ENCODE assay signal across 24 cellular contexts in the genomic region with DNA sequence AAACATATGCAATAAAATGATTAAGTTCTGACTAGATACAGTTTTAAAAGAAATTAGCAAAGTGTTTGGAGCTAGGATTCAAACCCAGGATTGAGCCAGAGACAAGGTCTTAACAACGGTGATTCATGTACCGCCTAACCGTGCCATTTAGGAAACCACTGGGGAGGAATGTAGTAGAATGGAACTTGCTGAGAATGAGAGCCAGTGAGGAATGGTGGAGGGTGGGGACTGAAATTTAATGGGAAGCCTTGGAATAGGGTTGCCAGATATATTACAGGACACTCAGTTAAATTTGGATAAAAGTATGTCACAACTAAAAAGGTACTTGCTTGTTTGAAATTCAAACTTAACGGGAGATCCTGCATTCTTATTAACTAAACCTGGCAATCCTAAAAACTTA. TPM values are rescaled to one million over a fixed set of nuclear protein-coding genes. Genes with fewer than 3 reads are reported as not detected.
DNase-seq lines count a peak whose midpoint lies in the region; ATAC-seq, FAIRE-seq and TF ChIP-seq lines count a peak whose summit lies in the region.
"Had no signal": no experiment of that assay in that cellular context is flagged by ENCODE, and none has a peak within 500 bp of the region (broad histone marks: within the 10 kb centered on the region; RNA-seq: fewer than 3 reads in every experiment).

No MANE protein-coding gene starts in this region.

- H3K27ac Mint-ChIP-seq in activated T-helper 1 cell treated with anti-CD3 and anti-CD28 coated beads, Interleukin-12 subunit alpha, Interleukin-12 subunit beta, Interleukin-2, Interleukin-4 antibody, amounts not matched to agents 30 ng/mL and 10 ng/mL and 1 ng/mL, durations not matched to agents 14 hours and 24 hours and 36 hours: peak overlapping the region; percentile 3
- no peak overlapping the region for H3K27ac Mint-ChIP-seq in osteocyte (ENCODE audit: unreplicated experiment)
- H3K27ac Mint-ChIP-seq: T-cell had no signal

- no peak for TF ChIP-seq CTCF in HepG2 (CRISPR knock-in tag; IDR thresholded peaks at IDR 0.05)
- TF ChIP-seq CTCF in right lobe of liver (IDR thresholded peaks at IDR 0.05): no peak
- no peak for TF ChIP-seq CTCF in foreskin keratinocyte (conservative IDR thresholded peaks at IDR 0.05)
- no peak for TF ChIP-seq CTCF in osteocyte (IDR thresholded peaks at IDR 0.05)

- H4K20me1 ChIP-seq in HepG2 (ENCODE audit: insufficient read depth, low read length): no peaks in the 10 kb centered on the region
- H4K20me1 ChIP-seq: BLaER1 had no signal

- POLR2A ChIA-PET in HepG2 (lab: Yijun Ruan, JAX): no interaction called here

- TF ChIP-seq POLR2A in HepG2 (IDR thresholded peaks at IDR 0.05; ENCODE audit: insufficient read depth in 1 of 2, low read depth in 2 of 2, low read length in 2 of 2) (no peak), right lobe of liver (IDR thresholded peaks at IDR 0.05) (no peak)

- no peak for DNase-seq in HepG2 (ENCODE audit: low spot score)
- no peak for DNase-seq in right lobe of liver
- no peak for DNase-seq in activated T-helper 1 cell treated with anti-CD3 and anti-CD28 coated beads, Interleukin-12 subunit alpha, Interleukin-12 subunit beta, Interleukin-2, Interleukin-4 antibody, amounts not matched to agents 30 ng/mL and 10 ng/mL and 1 ng/mL, durations not matched to agents 14 hours and 24 hours and 36 hours (ENCODE audit: low spot score)
- peak in 1 of 2 donors; percentile 54 for DNase-seq in foreskin keratinocyte
- DNase-seq in stromal cell of bone marrow (ENCODE audit: low read depth): peak; percentile 7
- DNase-seq in activated CD4-positive, alpha-beta T cell treated with anti-CD3 and anti-CD28 coated beads, Interleukin-2, amount 50 U/mL, for 1 hour: no peak
- DNase-seq in osteocyte (ENCODE audit: extremely low spot score, unreplicated experiment): no peak
- DNase-seq in cerebellar cortex (ENCODE audit: low spot score): no peak
- DNase-seq: activated CD4-positive, alpha-beta T cell treated with anti-CD3 and anti-CD28 coated beads, Interleukin-2, amount 50 U/mL, for 4 hours; brain microvascular endothelial cell; GDM1; lower lobe of right lung; MV-4-11; NCI-H1694 treated with DMSO at 0.1 percent for 48 hours; NCI-H774; OCI-M1; right cardiac atrium; T-cell had no signal

- no peaks in the 10 kb centered on the region for H3K79me2 ChIP-seq in HepG2 (ENCODE audit: insufficient read depth, low read length)

- WGBS in HepG2 (ENCODE audit: low lambda C conversion rate): 70% methylated on average over 4 of the region's 4 CpGs
- WGBS in right lobe of liver (ENCODE audit: insufficient coverage, low coverage, low lambda C conversion rate, missing lambda C conversion rate): 84% methylated on average over 4 of the region's 4 CpGs

- no peak overlapping the region for H3K4me3 ChIP-seq in HepG2 (replicated peaks in 1 of 3; ENCODE audit: insufficient read depth in 1 of 3, low read depth in 2 of 3, low read length in 3 of 3)
- H3K4me3 ChIP-seq in right lobe of liver: no peak overlapping the region
- H3K4me3 ChIP-seq: A549, BLaER1, K562, lower lobe of right lung had no signal

- CTCF ChIA-PET in HepG2 (lab: Yijun Ruan, JAX; ENCODE audit: low intra/inter-chr PET ratio, low total read pairs): no interaction called here

- H3K4me1 ChIP-seq in HepG2 (ENCODE audit: insufficient read depth, low read length): peaks cover 22% of the 10 kb centered on the region
- H3K4me1 ChIP-seq in right lobe of liver: no peaks in the 10 kb centered on the region
- H3K4me1 ChIP-seq in foreskin keratinocyte: peaks cover 23% of the 10 kb centered on the region
- H3K4me1 ChIP-seq: lower lobe of right lung had no signal

- no peak overlapping the region for H2AFZ ChIP-seq in HepG2 (ENCODE audit: low read length)

- H3K9ac ChIP-seq in HepG2 (ENCODE audit: insufficient read depth, low read depth, low read length): no peak overlapping the region
- H3K9ac ChIP-seq: BLaER1 had no signal

- TF ChIP-seq EP300 in HepG2 (IDR thresholded peaks at IDR 0.05; ENCODE audit: low read depth in 2 of 2, low read length in 2 of 2) (no peak), HepG2 (CRISPR knock-in tag; IDR thresholded peaks at IDR 0.05; ENCODE audit: borderline replicate concordance) (no peak)

- H3K9me3 Mint-ChIP-seq in activated T-helper 1 cell treated with anti-CD3 and anti-CD28 coated beads, Interleukin-12 subunit alpha, Interleukin-12 subunit beta, Interleukin-2, Interleukin-4 antibody, amounts not matched to agents 30 ng/mL and 10 ng/mL and 1 ng/mL, durations not matched to agents 14 hours and 24 hours and 36 hours: no peaks in the 10 kb centered on the region
- H3K9me3 Mint-ChIP-seq in osteocyte (ENCODE audit: unreplicated experiment): no peaks in the 10 kb centered on the region
- H3K9me3 Mint-ChIP-seq: activated naive CD4-positive, alpha-beta T cell treated with anti-CD3 and anti-CD28 coated beads, Interleukin-2, amount 50 U/mL, for 72 hours; T-cell had no signal

- no TSS peak for BruUV-seq in HepG2 (replicated peaks; lab: Mats Ljungman, UMichigan)

- peaks cover 7% of the 10 kb centered on the region for H3K27me3 Mint-ChIP-seq in activated T-helper 1 cell treated with anti-CD3 and anti-CD28 coated beads, Interleukin-12 subunit alpha, Interleukin-12 subunit beta, Interleukin-2, Interleukin-4 antibody, amounts not matched to agents 30 ng/mL and 10 ng/mL and 1 ng/mL, durations not matched to agents 14 hours and 24 hours and 36 hours (ENCODE audit: insufficient read depth)
- H3K27me3 Mint-ChIP-seq in osteocyte (ENCODE audit: unreplicated experiment): peaks cover 21% of the 10 kb centered on the region

- ATAC-seq in HepG2 (no peak), right lobe of liver (no peak), foreskin keratinocyte (peak; percentile 30)
- ATAC-seq: lower lobe of right lung, right cardiac atrium, T-cell had no signal

- H3K4me1 Mint-ChIP-seq in activated T-helper 1 cell treated with anti-CD3 and anti-CD28 coated beads, Interleukin-12 subunit alpha, Interleukin-12 subunit beta, Interleukin-2, Interleukin-4 antibody, amounts not matched to agents 30 ng/mL and 10 ng/mL and 1 ng/mL, durations not matched to agents 14 hours and 24 hours and 36 hours (ENCODE audit: low read depth): peaks cover 31% of the 10 kb centered on the region
- no peaks in the 10 kb centered on the region for H3K4me1 Mint-ChIP-seq in osteocyte (ENCODE audit: unreplicated experiment)

- H3K36me3 ChIP-seq in HepG2 (replicated peaks in 1 of 2; ENCODE audit: control insufficient read depth in 1 of 2, insufficient read depth in 2 of 2, low read length in 2 of 2) (no peaks in the 10 kb centered on the region), right lobe of liver (no peaks in the 10 kb centered on the region)
- H3K36me3 ChIP-seq: BLaER1, brain microvascular endothelial cell, lower lobe of right lung, WERI-Rb-1 had no signal

- in situ Hi-C loops in HepG2 (cut with HindIII; ENCODE audit: extremely low pct_ligation_motif_present, low pct_unique_long_range_greater_than_20kb): no loop called here

- H3K27ac ChIP-seq in HepG2 (ENCODE audit: extremely low read length, insufficient read depth, low read length): no peak overlapping the region
- no peak overlapping the region for H3K27ac ChIP-seq in right lobe of liver
- H3K27ac ChIP-seq in foreskin keratinocyte: no peak overlapping the region
- H3K27ac ChIP-seq: A549, BLaER1, brain microvascular endothelial cell, lower lobe of right lung, WERI-Rb-1 had no signal

- no peak for FAIRE-seq in HepG2 (lab: Jason Lieb, UNC)
- FAIRE-seq: A549, colon, K562 had no signal

- intact Hi-C loops in HepG2 (cut with micrococcal nuclease; ENCODE audit: unreplicated experiment): loop anchor here (5.0 kb wide), 1 partner anchor 64 kb away; no protein-coding TSS in a partner anchor
- intact Hi-C loops in right lobe of liver (cut with DNase I): no loop called here
- intact Hi-C loops in activated T-helper 1 cell treated with anti-CD3 and anti-CD28 coated beads, Interleukin-12 subunit alpha, Interleukin-12 subunit beta, Interleukin-2, Interleukin-4 antibody, amounts not matched to agents 30 ng/mL and 10 ng/mL and 1 ng/mL, durations not matched to agents 14 hours and 24 hours and 36 hours (cut with micrococcal nuclease): no loop called here

- H3K27me3 ChIP-seq in HepG2 (ENCODE audit: control insufficient read depth in 1 of 2, insufficient read depth in 2 of 2, low read length in 2 of 2): no peaks in the 10 kb centered on the region; a peak in 1 of 5 replicates
- H3K27me3 ChIP-seq in right lobe of liver: no peaks in the 10 kb centered on the region
- no peaks in the 10 kb centered on the region for H3K27me3 ChIP-seq in foreskin keratinocyte
- H3K27me3 ChIP-seq: BLaER1, brain microvascular endothelial cell had no signal

- TF ChIP-seq RAD21 in HepG2 (CRISPR knock-in tag; IDR thresholded peaks at IDR 0.05): no peak

- H3K9me3 ChIP-seq in HepG2 (ENCODE audit: low read length): no peaks in the 10 kb centered on the region
- no peaks in the 10 kb centered on the region for H3K9me3 ChIP-seq in right lobe of liver
- H3K9me3 ChIP-seq: A549, lower lobe of right lung had no signal

- H3K4me2 ChIP-seq in HepG2 (ENCODE audit: low read depth, low read length): peak overlapping the region; percentile 2
- H3K4me2 ChIP-seq: BLaER1 had no signal

- H3K36me3 Mint-ChIP-seq in activated T-helper 1 cell treated with anti-CD3 and anti-CD28 coated beads, Interleukin-12 subunit alpha, Interleukin-12 subunit beta, Interleukin-2, Interleukin-4 antibody, amounts not matched to agents 30 ng/mL and 10 ng/mL and 1 ng/mL, durations not matched to agents 14 hours and 24 hours and 36 hours (ENCODE audit: low read depth): no peaks in the 10 kb centered on the region
- no peaks in the 10 kb centered on the region for H3K36me3 Mint-ChIP-seq in osteocyte (ENCODE audit: unreplicated experiment)
- H3K36me3 Mint-ChIP-seq: activated naive CD4-positive, alpha-beta T cell treated with anti-CD3 and anti-CD28 coated beads, Interleukin-2, amount 50 U/mL, for 72 hours; T-cell had no signal

- H3K4me3 Mint-ChIP-seq in activated T-helper 1 cell treated with anti-CD3 and anti-CD28 coated beads, Interleukin-12 subunit alpha, Interleukin-12 subunit beta, Interleukin-2, Interleukin-4 antibody, amounts not matched to agents 30 ng/mL and 10 ng/mL and 1 ng/mL, durations not matched to agents 14 hours and 24 hours and 36 hours: no peak overlapping the region
- H3K4me3 Mint-ChIP-seq in osteocyte (ENCODE audit: unreplicated experiment): no peak overlapping the region
- H3K4me3 Mint-ChIP-seq: T-cell had no signal

RNA-seq across cellular contexts. Expression of a gene that starts 30.4 kb away (rescaled TPM):
- 0.07 TPM in 1 of 2 replicates, not detected in the other for total RNA-seq in HepG2 (2016; rRNA removed; fragmentation: Illumina TruSeq; extraction: Trizol)
- not detected in 2 replicates for total RNA-seq in HepG2 (2016; cell fraction: cytosol; rRNA removed; fragmentation: Illumina TruSeq; extraction: Trizol; ENCODE audit: low read depth)
- 0.28 TPM in 1 of 2 replicates, not detected in the other for total RNA-seq in HepG2 (2016; cell fraction: insoluble cytoplasmic fraction; rRNA removed; fragmentation: Illumina TruSeq; extraction: Trizol)
- total RNA-seq in HepG2 (2016; cell fraction: membrane; rRNA removed; fragmentation: Illumina TruSeq; extraction: Trizol): not detected in 2 replicates
- 0.16 and 0.47 TPM in 2 replicates for total RNA-seq in HepG2 (2016; cell fraction: nucleus; rRNA removed; fragmentation: Illumina TruSeq; extraction: Trizol)
- polyA plus RNA-seq in HepG2 (2011; rRNA removed): 0.03 and 0.04 TPM in 2 replicates
- 0.03 and 0.06 TPM in 2 replicates for polyA plus RNA-seq in HepG2 (2011; cell fraction: cytosol; rRNA removed)
- 0.10 and 0.32 TPM in 2 replicates for polyA plus RNA-seq in HepG2 (2011; cell fraction: nucleus; rRNA removed)
- 0.04 TPM in 1 of 2 replicates, not detected in the other for polyA plus RNA-seq in HepG2 (2012)
- polyA plus RNA-seq in HepG2 (2016; cell fraction: cytosol; fragmentation: Illumina TruSeq; extraction: Trizol; ENCODE audit: low read depth): not detected in 2 replicates
- not detected in 2 replicates for polyA plus RNA-seq in HepG2 (2016; cell fraction: insoluble cytoplasmic fraction; fragmentation: Illumina TruSeq; extraction: Trizol; ENCODE audit: low read depth)
- not detected in 2 replicates for polyA plus RNA-seq in HepG2 (2016; cell fraction: membrane; fragmentation: Illumina TruSeq; extraction: Trizol; ENCODE audit: low read depth)
- 0.16 TPM in 1 of 2 replicates, not detected in the other for polyA plus RNA-seq in HepG2 (2016; cell fraction: nucleus; fragmentation: Illumina TruSeq; extraction: Trizol; ENCODE audit: insufficient read depth, low read depth)
- polyA minus RNA-seq in HepG2 (2011; rRNA and poly(A)+ RNA removed; ENCODE audit: low replicate concordance): 0.54 and 1.2 TPM in 2 replicates
- not detected in 2 replicates for polyA minus RNA-seq in HepG2 (2011; cell fraction: cytosol; rRNA and poly(A)+ RNA removed)
- 0.12 and 0.26 TPM in 2 replicates for polyA minus RNA-seq in HepG2 (2011; cell fraction: nucleus; rRNA and poly(A)+ RNA removed)
- 1 to 10 TPM; 2.0 to 4.9 (median 3.8) TPM for total RNA-seq in right lobe of liver
- 0.52 and 0.93 TPM in 2 replicates for total RNA-seq in activated T-helper 1 cell treated with anti-CD3 and anti-CD28 coated beads, Interleukin-12 subunit alpha, Interleukin-12 subunit beta, Interleukin-2, Interleukin-4 antibody, amounts not matched to agents 30 ng/mL and 10 ng/mL and 1 ng/mL, durations not matched to agents 14 hours and 24 hours and 36 hours
- 0.71 and 1.3 TPM in 2 replicates for total RNA-seq in foreskin keratinocyte
- polyA plus RNA-seq in foreskin keratinocyte: 0.71 and 1.7 TPM in 2 replicates
- 5.2 and 7.6 TPM in 2 replicates for total RNA-seq in osteocyte

RNA-seq across cellular contexts. Expression of a gene that starts 34.0 kb away (rescaled TPM):
- total RNA-seq in HepG2 (2016; rRNA removed; fragmentation: Illumina TruSeq; extraction: Trizol): 14.8 and 22.2 TPM in 2 replicates
- total RNA-seq in HepG2 (2016; cell fraction: cytosol; rRNA removed; fragmentation: Illumina TruSeq; extraction: Trizol; ENCODE audit: low read depth): 1.1 and 1.2 TPM in 2 replicates
- 16.2 and 20.9 TPM in 2 replicates for total RNA-seq in HepG2 (2016; cell fraction: insoluble cytoplasmic fraction; rRNA removed; fragmentation: Illumina TruSeq; extraction: Trizol)
- total RNA-seq in HepG2 (2016; cell fraction: membrane; rRNA removed; fragmentation: Illumina TruSeq; extraction: Trizol): 3.3 and 4.4 TPM in 2 replicates
- 9.3 and 9.9 TPM in 2 replicates for total RNA-seq in HepG2 (2016; cell fraction: nucleus; rRNA removed; fragmentation: Illumina TruSeq; extraction: Trizol)
- 5.4 and 6.9 TPM in 2 replicates for polyA plus RNA-seq in HepG2 (2011; rRNA removed)
- polyA plus RNA-seq in HepG2 (2011; cell fraction: cytosol; rRNA removed): 5.7 and 7.0 TPM in 2 replicates
- polyA plus RNA-seq in HepG2 (2011; cell fraction: nucleus; rRNA removed): 3.7 and 3.8 TPM in 2 replicates
- polyA plus RNA-seq in HepG2 (2012): 5.1 and 6.9 TPM in 2 replicates
- polyA plus RNA-seq in HepG2 (2016; cell fraction: cytosol; fragmentation: Illumina TruSeq; extraction: Trizol; ENCODE audit: low read depth): 0.76 and 0.80 TPM in 2 replicates
- 13.3 and 15.1 TPM in 2 replicates for polyA plus RNA-seq in HepG2 (2016; cell fraction: insoluble cytoplasmic fraction; fragmentation: Illumina TruSeq; extraction: Trizol; ENCODE audit: low read depth)
- 1.7 and 2.0 TPM in 2 replicates for polyA plus RNA-seq in HepG2 (2016; cell fraction: membrane; fragmentation: Illumina TruSeq; extraction: Trizol; ENCODE audit: low read depth)
- polyA plus RNA-seq in HepG2 (2016; cell fraction: nucleus; fragmentation: Illumina TruSeq; extraction: Trizol; ENCODE audit: insufficient read depth, low read depth): 9.4 and 9.7 TPM in 2 replicates
- polyA minus RNA-seq in HepG2 (2011; rRNA and poly(A)+ RNA removed; ENCODE audit: low replicate concordance): 14.5 and 22.2 TPM in 2 replicates
- polyA minus RNA-seq in HepG2 (2011; cell fraction: cytosol; rRNA and poly(A)+ RNA removed): 7.8 and 7.9 TPM in 2 replicates
- polyA minus RNA-seq in HepG2 (2011; cell fraction: nucleus; rRNA and poly(A)+ RNA removed): 7.9 and 9.3 TPM in 2 replicates
- 10 to 100 TPM in 1 of 6 experiments, 1 to 10 TPM in 5; 6.3 to 14.7 (median 8.4) TPM for total RNA-seq in right lobe of liver
- 29.2 and 29.6 TPM in 2 replicates for total RNA-seq in activated T-helper 1 cell treated with anti-CD3 and anti-CD28 coated beads, Interleukin-12 subunit alpha, Interleukin-12 subunit beta, Interleukin-2, Interleukin-4 antibody, amounts not matched to agents 30 ng/mL and 10 ng/mL and 1 ng/mL, durations not matched to agents 14 hours and 24 hours and 36 hours
- 18.3 and 19.6 TPM in 2 replicates for total RNA-seq in foreskin keratinocyte
- polyA plus RNA-seq in foreskin keratinocyte: 3.7 and 4.1 TPM in 2 replicates
- 16.4 and 19.5 TPM in 2 replicates for total RNA-seq in osteocyte

RNA-seq across cellular contexts. Expression of a gene that starts 57.9 kb away (rescaled TPM):
- not detected in 2 replicates for total RNA-seq in HepG2 (2016; rRNA removed; fragmentation: Illumina TruSeq; extraction: Trizol)
- not detected in 2 replicates for total RNA-seq in HepG2 (2016; cell fraction: cytosol; rRNA removed; fragmentation: Illumina TruSeq; extraction: Trizol; ENCODE audit: low read depth)
- not detected in 2 replicates for total RNA-seq in HepG2 (2016; cell fraction: insoluble cytoplasmic fraction; rRNA removed; fragmentation: Illumina TruSeq; extraction: Trizol)
- not detected in 2 replicates for total RNA-seq in HepG2 (2016; cell fraction: membrane; rRNA removed; fragmentation: Illumina TruSeq; extraction: Trizol)
- not detected in 2 replicates for total RNA-seq in HepG2 (2016; cell fraction: nucleus; rRNA removed; fragmentation: Illumina TruSeq; extraction: Trizol)
- not detected in 2 replicates for polyA plus RNA-seq in HepG2 (2011; rRNA removed)
- polyA plus RNA-seq in HepG2 (2011; cell fraction: cytosol; rRNA removed): not detected in 2 replicates
- polyA plus RNA-seq in HepG2 (2011; cell fraction: nucleus; rRNA removed): not detected in 2 replicates
- not detected in 2 replicates for polyA plus RNA-seq in HepG2 (2012)
- not detected in 2 replicates for polyA plus RNA-seq in HepG2 (2016; cell fraction: cytosol; fragmentation: Illumina TruSeq; extraction: Trizol; ENCODE audit: low read depth)
- polyA plus RNA-seq in HepG2 (2016; cell fraction: insoluble cytoplasmic fraction; fragmentation: Illumina TruSeq; extraction: Trizol; ENCODE audit: low read depth): not detected in 2 replicates
- polyA plus RNA-seq in HepG2 (2016; cell fraction: membrane; fragmentation: Illumina TruSeq; extraction: Trizol; ENCODE audit: low read depth): not detected in 2 replicates
- not detected in 2 replicates for polyA plus RNA-seq in HepG2 (2016; cell fraction: nucleus; fragmentation: Illumina TruSeq; extraction: Trizol; ENCODE audit: insufficient read depth, low read depth)
- not detected in 2 replicates for polyA minus RNA-seq in HepG2 (2011; rRNA and poly(A)+ RNA removed; ENCODE audit: low replicate concordance)
- polyA minus RNA-seq in HepG2 (2011; cell fraction: cytosol; rRNA and poly(A)+ RNA removed): not detected in 2 replicates
- polyA minus RNA-seq in HepG2 (2011; cell fraction: nucleus; rRNA and poly(A)+ RNA removed): not detected in 2 replicates
- total RNA-seq in right lobe of liver: under 1 TPM in 3 of 6 experiments, not detected in 3; 0.04 to 0.32 (median 0.12) TPM
- 0.81 and 0.86 TPM in 2 replicates for total RNA-seq in activated T-helper 1 cell treated with anti-CD3 and anti-CD28 coated beads, Interleukin-12 subunit alpha, Interleukin-12 subunit beta, Interleukin-2, Interleukin-4 antibody, amounts not matched to agents 30 ng/mL and 10 ng/mL and 1 ng/mL, durations not matched to agents 14 hours and 24 hours and 36 hours
- total RNA-seq in foreskin keratinocyte: 0.27 and 0.46 TPM in 2 replicates
- polyA plus RNA-seq in foreskin keratinocyte: 0.42 and 0.47 TPM in 2 replicates
- not detected in 2 replicates for total RNA-seq in osteocyte
- total RNA-seq: K562 had no signal
- polyA plus RNA-seq: K562 had no signal
